11 cellular contexts compared by ENCODE assay signal in the genomic region with DNA sequence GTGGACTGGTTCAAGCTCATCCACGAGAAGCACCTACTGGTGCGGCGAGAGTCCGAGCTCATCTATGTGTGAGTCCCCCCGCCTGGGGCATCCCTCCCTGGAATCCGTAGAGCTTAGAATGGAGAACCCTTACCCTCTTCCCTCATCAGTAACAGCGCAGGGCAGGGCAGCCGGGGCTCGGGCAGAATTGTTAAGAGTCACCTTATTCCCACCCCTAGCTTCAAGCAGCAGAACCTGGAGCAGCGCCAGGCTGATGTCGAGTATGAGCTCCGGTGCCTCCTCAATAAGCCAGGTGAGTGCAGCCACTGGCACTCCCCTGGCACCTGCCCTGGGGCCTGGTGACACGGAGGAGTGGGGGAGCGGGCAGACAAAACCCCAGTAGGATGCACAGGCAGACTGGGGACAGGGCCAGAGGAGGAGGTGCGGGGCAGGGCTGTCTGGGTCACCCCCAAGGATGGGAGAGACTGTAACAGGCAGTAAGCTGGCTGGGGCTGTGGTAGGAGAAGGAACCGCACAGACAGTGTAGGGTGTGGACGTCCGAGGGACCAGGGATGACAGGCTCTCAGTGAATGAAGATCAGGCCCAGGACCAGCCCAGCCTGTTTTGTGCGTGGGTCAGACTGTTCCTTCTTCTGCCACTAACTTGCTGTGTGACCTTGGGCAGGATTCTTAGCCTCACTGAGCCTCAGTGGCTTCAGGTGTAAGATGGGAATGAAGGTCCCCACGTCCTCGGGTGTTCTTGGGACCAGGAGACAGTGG. TPM values are rescaled to one million over a fixed set of nuclear protein-coding genes. Genes with fewer than 3 reads are reported as not detected.
DNase-seq lines count a peak whose midpoint lies in the region; FAIRE-seq and TF ChIP-seq lines count a peak whose summit lies in the region.
"Had no signal": no experiment of that assay in that cellular context is flagged by ENCODE, and none has a peak within 500 bp of the region (broad histone marks: within the 10 kb centered on the region; RNA-seq: fewer than 3 reads in every experiment).

No MANE protein-coding gene starts in this region.

- H3K9me3 ChIP-seq in right atrium auricular region = no peaks in the 10 kb centered on the region
- H3K9me3 ChIP-seq in spleen = no peaks in the 10 kb centered on the region
- H3K9me3 ChIP-seq: neutrophil had no signal

- TF ChIP-seq POLR2A in spleen (IDR thresholded peaks at IDR 0.05) = no peak

- FAIRE-seq in RCC 7860 (lab: Jason Lieb, UNC) = no peak

- no peaks in the 10 kb centered on the region for H3K27me3 ChIP-seq in right atrium auricular region
- H3K27me3 ChIP-seq in spleen (replicated peaks in 1 of 7) = no peaks in the 10 kb centered on the region
- H3K27me3 ChIP-seq: neutrophil had no signal

- H3K36me3 ChIP-seq in right atrium auricular region = peaks cover 36% of the 10 kb centered on the region
- peaks cover 0 to 74% (median 28%) of the 10 kb centered on the region in 6 donors for H3K36me3 ChIP-seq in spleen

- DNase-seq in G401 (ENCODE audit: low spot score) (peak; percentile 28), right atrium auricular region (ENCODE audit: low spot score) (no peak), spleen (no peak), T-helper 1 cell (no peak), RCC 7860 (ENCODE audit: low spot score) (no peak)
- DNase-seq in stimulated activated CD4-positive, alpha-beta T cell treated with anti-CD3 and anti-CD28 coated beads, Interleukin-2, amount 100 ng/mL, for 48 hours = no peak
- no peak for DNase-seq in central memory CD4-positive, alpha-beta T cell
- DNase-seq: NCI-H187 treated with DMSO at 0.1 percent for 48 hours had no signal

- TF ChIP-seq CTCF in VCaP (conservative IDR thresholded peaks at IDR 0.05) (no peak), right atrium auricular region (IDR thresholded peaks at IDR 0.05) (no peak), spleen (IDR thresholded peaks at IDR 0.05 in 8 of 11, conservative IDR thresholded peaks at IDR 0.05 in 3 of 11) (no peak)

- H3K4me1 ChIP-seq in right atrium auricular region = peaks cover 0 to 29% of the 10 kb centered on the region in 2 donors
- peaks cover 8 to 48% (median 30%) of the 10 kb centered on the region in 6 donors for H3K4me1 ChIP-seq in spleen

- no peak overlapping the region for H3K4me3 ChIP-seq in right atrium auricular region
- H3K4me3 ChIP-seq in spleen = no peak overlapping the region
- H3K4me3 ChIP-seq: SK-N-MC had no signal

- intact Hi-C loops in spleen (cut with DNase I; ENCODE audit: low total_unique reads) = no loop called here

- in situ Hi-C loops in G401 (cut with HindIII; ENCODE audit: low sequenced_read_pairs) = no loop called here

- H3K27ac ChIP-seq in VCaP (0 out of 2 replicates have a peak overlapping the region, but pooled peaks have one; percentile 49), right atrium auricular region (peak overlapping the region; percentile 36 to 58), spleen (peak overlapping the region in 6 of 8 donors; percentile 11 to 57 (median 46))
- H3K27ac ChIP-seq: neutrophil, SK-N-MC had no signal

- 85 to 91% (median 87%) methylated on average over 21 of the region's 21 CpGs for WGBS in spleen, 5 donors

RNA-seq across cellular contexts. Expression of gene C22orf23, which starts 20.4 kb away (rescaled TPM):
- total RNA-seq in G401 (2014; rRNA removed; shearing (Covaris generic)) = not detected in 2 replicates
- total RNA-seq in right atrium auricular region = under 1 TPM in 1 of 2 donors, not detected in 1; 0.39 TPM
- total RNA-seq in spleen = not detected
- under 1 TPM; 0.04 to 0.16 (median 0.05) TPM for polyA plus RNA-seq in spleen

RNA-seq across cellular contexts. Expression of gene POLR2F, which starts 20.5 kb away (rescaled TPM):
- total RNA-seq in G401 (2014; rRNA removed; shearing (Covaris generic)) = 225 and 303 TPM in 2 replicates
- total RNA-seq in right atrium auricular region (10 to 100 TPM; 53.2 to 62.1 TPM), spleen (10 to 100 TPM; 28.0 to 68.3 (median 35.5) TPM)
- polyA plus RNA-seq in spleen = 100 to 1,000 TPM in 1 of 3 donors, 10 to 100 TPM in 2; 82.1 to 111 (median 88.9) TPM

RNA-seq across cellular contexts. Expression of gene MICALL1, which starts 26.9 kb away (rescaled TPM):
- total RNA-seq in G401 (2014; rRNA removed; shearing (Covaris generic)) = 20.4 and 27.6 TPM in 2 replicates
- total RNA-seq in right atrium auricular region (10 to 100 TPM; 16.9 TPM), spleen (10 to 100 TPM; 15.7 to 29.4 (median 21.8) TPM)
- polyA plus RNA-seq in spleen = 10 to 100 TPM in 1 of 3 donors, 1 to 10 TPM in 2; 3.8 to 11.6 (median 4.1) TPM

RNA-seq across cellular contexts. Expression of gene SOX10, which starts 51.4 kb away (rescaled TPM):
- total RNA-seq in G401 (2014; rRNA removed; shearing (Covaris generic)) = not detected in 2 replicates
- 1 to 10 TPM; 1.5 to 7.0 TPM for total RNA-seq in right atrium auricular region
- total RNA-seq in spleen = under 1 TPM in 3 of 7 donors, not detected in 4; 0.13 to 0.25 (median 0.23) TPM
- polyA plus RNA-seq in spleen = 1 to 10 TPM in 1 of 3 donors, under 1 TPM in 2; 0.09 to 1.8 (median 0.20) TPM
